ENCODE assay signal across 8 cellular contexts in the genomic region with DNA sequence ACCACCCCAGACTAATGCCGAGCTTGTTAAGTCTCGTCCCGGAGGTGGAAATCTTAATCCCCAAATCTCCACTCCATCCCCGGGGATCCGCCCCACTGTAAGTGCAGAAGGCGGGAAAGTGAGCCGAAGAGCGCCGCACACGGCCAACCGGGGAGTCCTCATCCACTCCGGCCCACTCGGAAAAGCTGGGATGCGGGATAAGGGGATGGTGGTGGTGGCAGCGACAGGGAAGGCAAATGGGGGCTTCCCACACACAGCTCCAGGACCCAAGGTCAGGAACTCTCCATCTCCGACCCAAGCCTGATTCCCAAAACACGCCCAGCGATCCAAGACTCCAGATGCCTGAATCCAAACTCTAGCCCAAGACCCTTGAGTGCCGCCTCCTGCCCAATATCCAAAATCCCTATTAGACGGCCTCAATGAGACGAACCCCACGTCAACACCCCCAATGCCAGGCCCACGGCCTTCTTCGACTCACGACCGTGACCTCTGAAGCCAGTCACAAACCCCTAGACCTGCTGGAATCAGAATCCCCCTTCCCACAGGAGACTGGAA. TPM values are rescaled to one million over a fixed set of nuclear protein-coding genes. Genes with fewer than 3 reads are reported as not detected.
A peak's percentile ranks its signal among the peaks of the same experiment; 100 is the strongest.
DNase-seq lines count a peak whose midpoint lies in the region; ATAC-seq and TF ChIP-seq lines count a peak whose summit lies in the region.

No MANE protein-coding gene starts in this region.

- H3K27ac Mint-ChIP-seq in activated CD4-positive, alpha-beta T cell treated with anti-CD3 and anti-CD28 coated beads for 36 hours, result peak overlapping the region; percentile 94
- H3K27ac Mint-ChIP-seq in activated T-helper 2 cell treated with anti-CD3 and anti-CD28 coated beads, Interferon-gamma antibody, Interleukin-2, Interleukin-4, amounts not matched to agents 10 μg/mL and 5 μg/mL and 100 μg/mL, durations not matched to agents 14 hours and 24 hours and 36 hours, result peak overlapping the region; percentile 90

- H3K36me3 ChIP-seq in hepatocyte (replicated peaks; ENCODE audit: insufficient read depth, low read depth), result no peaks in the 10 kb centered on the region

- H3K27me3 ChIP-seq in hepatocyte, result no peaks in the 10 kb centered on the region

- intact Hi-C loops in activated CD4-positive, alpha-beta T cell treated with anti-CD3 and anti-CD28 coated beads for 36 hours (cut with DNase I, micrococcal nuclease), result loop anchor here (1.0 to 10.0 kb wide), 12 partner anchors 11 to 759 kb away; a partner anchor contains a TSS
- intact Hi-C loops in activated T-helper 2 cell treated with anti-CD3 and anti-CD28 coated beads, Interferon-gamma antibody, Interleukin-2, Interleukin-4, amounts not matched to agents 10 μg/mL and 5 μg/mL and 100 μg/mL, durations not matched to agents 14 hours and 24 hours and 36 hours (cut with micrococcal nuclease), result loop anchor here (1.0 to 10.0 kb wide), 4 partner anchors 11 to 301 kb away; a partner anchor contains a TSS

- peaks cover 42% of the 10 kb centered on the region for H3K36me3 Mint-ChIP-seq in activated CD4-positive, alpha-beta T cell treated with anti-CD3 and anti-CD28 coated beads for 36 hours (ENCODE audit: low read depth)
- peaks cover 21% of the 10 kb centered on the region for H3K36me3 Mint-ChIP-seq in activated T-helper 2 cell treated with anti-CD3 and anti-CD28 coated beads, Interferon-gamma antibody, Interleukin-2, Interleukin-4, amounts not matched to agents 10 μg/mL and 5 μg/mL and 100 μg/mL, durations not matched to agents 14 hours and 24 hours and 36 hours (ENCODE audit: low read depth)

- H3K4me2 ChIP-seq in hepatocyte, result peak overlapping the region; percentile 78

- H3K4me1 Mint-ChIP-seq in activated CD4-positive, alpha-beta T cell treated with anti-CD3 and anti-CD28 coated beads for 36 hours, result peaks cover 50% of the 10 kb centered on the region
- H3K4me1 Mint-ChIP-seq in activated T-helper 2 cell treated with anti-CD3 and anti-CD28 coated beads, Interferon-gamma antibody, Interleukin-2, Interleukin-4, amounts not matched to agents 10 μg/mL and 5 μg/mL and 100 μg/mL, durations not matched to agents 14 hours and 24 hours and 36 hours (ENCODE audit: low read depth), result peaks cover 38% of the 10 kb centered on the region

- peaks cover 6% of the 10 kb centered on the region for H4K20me1 ChIP-seq in hepatocyte (ENCODE audit: insufficient read depth, poor library complexity, severe bottlenecking)

- CTCF ChIA-PET in activated CD4-positive, alpha-beta T cell treated with anti-CD3 and anti-CD28 coated beads for 36 hours (lab: Charles Lee), result interaction anchor here (1.0 to 8.1 kb wide), 12 partner anchors 10 to 311 kb away, joined by 3 to 77 read pairs (median 5); a partner anchor contains a TSS

- H2AFZ ChIP-seq in hepatocyte, result peak overlapping the region; percentile 85

- H3K9me3 Mint-ChIP-seq in activated CD4-positive, alpha-beta T cell treated with anti-CD3 and anti-CD28 coated beads for 36 hours (ENCODE audit: low read depth), result no peaks in the 10 kb centered on the region
- no peaks in the 10 kb centered on the region for H3K9me3 Mint-ChIP-seq in activated T-helper 2 cell treated with anti-CD3 and anti-CD28 coated beads, Interferon-gamma antibody, Interleukin-2, Interleukin-4, amounts not matched to agents 10 μg/mL and 5 μg/mL and 100 μg/mL, durations not matched to agents 14 hours and 24 hours and 36 hours

- POLR2A ChIA-PET in activated CD4-positive, alpha-beta T cell treated with anti-CD3 and anti-CD28 coated beads for 36 hours (lab: Charles Lee), result interaction anchor here (0.5 to 5.1 kb wide), 3 partner anchors 12 to 342 kb away, joined by 3 to 32 read pairs (median 4); a partner anchor contains a TSS

- WGBS in hepatocyte (ENCODE audit: low lambda C conversion rate, missing lambda C conversion rate), result under 1% methylated on average over 24 of the region's 26 CpGs

- no peaks in the 10 kb centered on the region for H3K27me3 Mint-ChIP-seq in activated CD4-positive, alpha-beta T cell treated with anti-CD3 and anti-CD28 coated beads for 36 hours
- no peaks in the 10 kb centered on the region for H3K27me3 Mint-ChIP-seq in activated T-helper 2 cell treated with anti-CD3 and anti-CD28 coated beads, Interferon-gamma antibody, Interleukin-2, Interleukin-4, amounts not matched to agents 10 μg/mL and 5 μg/mL and 100 μg/mL, durations not matched to agents 14 hours and 24 hours and 36 hours (ENCODE audit: low read depth)

- peak overlapping the region; percentile 96 for H3K4me3 Mint-ChIP-seq in activated CD4-positive, alpha-beta T cell treated with anti-CD3 and anti-CD28 coated beads for 36 hours
- peak overlapping the region; percentile 96 for H3K4me3 Mint-ChIP-seq in activated T-helper 2 cell treated with anti-CD3 and anti-CD28 coated beads, Interferon-gamma antibody, Interleukin-2, Interleukin-4, amounts not matched to agents 10 μg/mL and 5 μg/mL and 100 μg/mL, durations not matched to agents 14 hours and 24 hours and 36 hours (ENCODE audit: low read depth)

- H3K9me3 ChIP-seq in hepatocyte (ENCODE audit: low read depth), result no peaks in the 10 kb centered on the region

- H3K79me2 ChIP-seq in hepatocyte, result peaks cover 52% of the 10 kb centered on the region

- H3K4me1 ChIP-seq in hepatocyte (ENCODE audit: insufficient read depth), result peaks cover 22% of the 10 kb centered on the region

- peak; percentile 12 for TF ChIP-seq CTCF in hepatocyte (IDR thresholded peaks at IDR 0.05; ENCODE audit: poor library complexity)

- peak overlapping the region; percentile 93 for H3K27ac ChIP-seq in hepatocyte

- no peaks in the 10 kb centered on the region for H3K9me2 ChIP-seq in hepatocyte (replicated peaks; ENCODE audit: insufficient read depth)

- H3K4me3 ChIP-seq in hepatocyte (peak overlapping the region; percentile 83), skeletal muscle cell (ENCODE audit: low read depth, low read length) (peak overlapping the region; percentile 87)

- ATAC-seq in activated CD4-positive, alpha-beta T cell treated with anti-CD3 and anti-CD28 coated beads for 36 hours, result no peak
- no peak for ATAC-seq in HG02623 (IDR thresholded peaks at IDR 0.05; ENCODE audit: unreplicated experiment)
- ATAC-seq in GM21526 (IDR thresholded peaks at IDR 0.05; ENCODE audit: low FRiP score, unreplicated experiment), result no peak

- DNase-seq in activated CD4-positive, alpha-beta T cell treated with anti-CD3 and anti-CD28 coated beads for 36 hours, result peak; percentile 32
- DNase-seq in activated CD4-positive, alpha-beta T cell treated with anti-CD3 and anti-CD28 coated beads for 1 hour, result no peak
- DNase-seq in M059J (ENCODE audit: low read depth) (peak; percentile 51), hepatocyte (ENCODE audit: low spot score) (peak; percentile 48), skeletal muscle cell (ENCODE audit: low read depth) (no peak)
- no peak for DNase-seq in activated T-helper 2 cell treated with anti-CD3 and anti-CD28 coated beads, Interferon-gamma antibody, Interleukin-2, Interleukin-4, amounts not matched to agents 10 μg/mL and 5 μg/mL and 100 μg/mL, durations not matched to agents 14 hours and 24 hours and 36 hours (ENCODE audit: low spot score)

RNA-seq across cellular contexts. Expression of a gene that starts 0.5 kb away (rescaled TPM):
- total RNA-seq in activated CD4-positive, alpha-beta T cell treated with anti-CD3 and anti-CD28 coated beads for 36 hours, result 100 to 1,000 TPM; 742 to 890 TPM
- total RNA-seq in M059J (2014; rRNA removed; shearing (Covaris generic)), result 153 and 191 TPM in 2 replicates
- total RNA-seq in activated T-helper 2 cell treated with anti-CD3 and anti-CD28 coated beads, Interferon-gamma antibody, Interleukin-2, Interleukin-4, amounts not matched to agents 10 μg/mL and 5 μg/mL and 100 μg/mL, durations not matched to agents 14 hours and 24 hours and 36 hours, result 522 and 547 TPM in 2 replicates
- 104 and 126 TPM in 2 replicates for total RNA-seq in hepatocyte
- 69.6 and 79.4 TPM in 2 replicates for polyA plus RNA-seq in hepatocyte

RNA-seq across cellular contexts. Expression of a gene that starts 11.7 kb away (rescaled TPM):
- total RNA-seq in activated CD4-positive, alpha-beta T cell treated with anti-CD3 and anti-CD28 coated beads for 36 hours, result 1 to 10 TPM; 4.8 to 6.9 TPM
- 4.9 and 10.6 TPM in 2 replicates for total RNA-seq in M059J (2014; rRNA removed; shearing (Covaris generic))
- 6.7 and 7.3 TPM in 2 replicates for total RNA-seq in activated T-helper 2 cell treated with anti-CD3 and anti-CD28 coated beads, Interferon-gamma antibody, Interleukin-2, Interleukin-4, amounts not matched to agents 10 μg/mL and 5 μg/mL and 100 μg/mL, durations not matched to agents 14 hours and 24 hours and 36 hours
- total RNA-seq in hepatocyte, result 10.5 and 12.2 TPM in 2 replicates
- polyA plus RNA-seq in hepatocyte, result 25.7 and 28.0 TPM in 2 replicates

Comparison
In these comparisons a context has a peak if more than half of its experiments do, and no peak if none do; other contexts are left out.
1. DNase-seq: peak in activated CD4-positive, alpha-beta T cell treated with anti-CD3 and anti-CD28 coated beads for 36 hours (single experiment), M059J (single experiment) and hepatocyte (single experiment); none in activated CD4-positive, alpha-beta T cell treated with anti-CD3 and anti-CD28 coated beads for 1 hour (single experiment), activated T-helper 2 cell treated with anti-CD3 and anti-CD28 coated beads, Interferon-gamma antibody, Interleukin-2, Interleukin-4, amounts not matched to agents 10 μg/mL and 5 μg/mL and 100 μg/mL, durations not matched to agents 14 hours and 24 hours and 36 hours (single experiment) and skeletal muscle cell (single experiment).